Comparison of ENCODE assay signal across 1 cellular context in genomic region chr6:33794910-33795615, GRCh38.
TF ChIP-seq lines count a peak whose summit lies in the region.

No MANE protein-coding gene starts in this region.

TF ChIP-seq in HepG2, 621 proteins besides CTCF, POLR2A, EP300 and RAD21 (continued from another document):
- no peak for TF ChIP-seq HNF1A (IDR thresholded peaks at IDR 0.05; ENCODE audit: low read depth)
- no peak for TF ChIP-seq HNF1A (CRISPR knock-in tag; IDR thresholded peaks at IDR 0.05; ENCODE audit: borderline replicate concordance)
- TF ChIP-seq ZNF724P (CRISPR knock-in tag; IDR thresholded peaks at IDR 0.05; ENCODE audit: borderline replicate concordance), result no peak
- TF ChIP-seq CHD4 (IDR thresholded peaks at IDR 0.05; ENCODE audit: borderline replicate concordance, low read length), result no peak
- no peak for TF ChIP-seq ZBTB26 (CRISPR knock-in tag; IDR thresholded peaks at IDR 0.05; ENCODE audit: borderline replicate concordance)
- no peak for TF ChIP-seq NFYC (CRISPR knock-in tag; IDR thresholded peaks at IDR 0.05)
- no peak for TF ChIP-seq HNRNPH1 (optimal IDR thresholded peaks at IDR 0.05; ENCODE audit: low read depth, low read length)
- TF ChIP-seq SOX6 (IDR thresholded peaks at IDR 0.05), result no peak
- TF ChIP-seq SOX6 (CRISPR knock-in tag; IDR thresholded peaks at IDR 0.05), result 0 out of 2 replicates have a peak, but pooled peaks have one; percentile 12
- no peak for TF ChIP-seq NFE2L1 (CRISPR knock-in tag; IDR thresholded peaks at IDR 0.05; ENCODE audit: borderline replicate concordance)
- TF ChIP-seq PITX1 (CRISPR knock-in tag; IDR thresholded peaks at IDR 0.05), result peak; percentile 24; the same call in 1 of the 2 replicates
